Comparison of ENCODE assay signal across 39 cellular contexts in the genomic region with DNA sequence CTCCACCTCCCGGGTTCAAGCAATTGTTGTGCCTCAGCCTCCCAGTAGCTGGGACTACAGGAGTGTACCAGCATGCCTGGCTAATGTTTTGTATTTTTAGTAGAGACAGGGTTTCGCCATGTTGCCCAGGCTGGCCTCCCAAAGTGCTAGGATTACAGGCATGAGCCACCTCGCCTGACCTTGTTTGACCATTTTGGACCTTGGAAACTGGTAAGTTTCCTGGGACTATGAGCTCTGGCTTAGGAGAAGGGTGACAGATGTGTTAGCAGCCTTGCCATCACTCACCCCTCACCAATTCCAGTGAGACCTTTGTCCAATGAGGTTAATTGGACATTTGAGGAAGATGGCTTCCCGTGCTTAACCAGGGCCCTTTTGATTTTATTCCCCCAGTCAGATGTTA. TPM values are rescaled to one million over a fixed set of nuclear protein-coding genes. Genes with fewer than 3 reads are reported as not detected.
"Had no signal": no experiment of that assay in that cellular context is flagged by ENCODE, and none has a peak within 500 bp of the region (broad histone marks: within the 10 kb centered on the region; RNA-seq: fewer than 3 reads in every experiment).

No MANE protein-coding gene starts in this region.

- H3K36me3 Mint-ChIP-seq: activated CD8-positive, alpha-beta memory T cell treated with anti-CD3 and anti-CD28 coated beads, Interleukin-2, amount 10 ng/mL, durations not matched to agents 7 days and 5 days; activated naive CD8-positive, alpha-beta T cell treated with anti-CD3 and anti-CD28 coated beads for 36 hours had no signal

- H3K27me3 Mint-ChIP-seq: activated B cell treated with CpG ODN at 0.5 μM for 24 hours; activated CD4-positive, alpha-beta memory T cell treated with anti-CD3 and anti-CD28 coated beads, Interleukin-2, amount 10 ng/mL, durations not matched to agents 7 days and 5 days; activated CD8-positive, alpha-beta memory T cell treated with anti-CD3 and anti-CD28 coated beads, Interleukin-2, amount 10 ng/mL, durations not matched to agents 7 days and 5 days; activated naive CD8-positive, alpha-beta T cell treated with anti-CD3 and anti-CD28 coated beads for 36 hours; activated T-helper 17 cell treated with anti-CD3 and anti-CD28 coated beads, Interleukin-2, amount 50 U/mL, for 72 hours had no signal

- H3K36me3 ChIP-seq: brain microvascular endothelial cell had no signal

- H3K27ac Mint-ChIP-seq: activated CD4-positive, alpha-beta memory T cell treated with anti-CD3 and anti-CD28 coated beads, Interleukin-2, amount 10 ng/mL, durations not matched to agents 7 days and 5 days; activated CD8-positive, alpha-beta memory T cell treated with anti-CD3 and anti-CD28 coated beads, Interleukin-2, amount 10 ng/mL, durations not matched to agents 7 days and 5 days; activated naive CD8-positive, alpha-beta T cell treated with anti-CD3 and anti-CD28 coated beads for 36 hours; activated T-cell treated with anti-CD3 and anti-CD28 coated beads, Interleukin-2, amount 50 U/mL, for 72 hours; activated T-helper 17 cell treated with anti-CD3 and anti-CD28 coated beads, Interleukin-2, amount 50 U/mL, for 72 hours had no signal

- ATAC-seq: activated CD8-positive, alpha-beta memory T cell treated with anti-CD3 and anti-CD28 coated beads, Interleukin-2, amount 10 ng/mL, durations not matched to agents 7 days and 5 days; activated T-cell treated with anti-CD3 and anti-CD28 coated beads, Interleukin-2, amount 50 U/mL, for 72 hours; activated T-helper 17 cell treated with anti-CD3 and anti-CD28 coated beads, Interleukin-2, amount 50 U/mL, for 72 hours; Right ventricle myocardium inferior had no signal

- H3K4me2 ChIP-seq: PC-9 had no signal

- H3K27ac ChIP-seq: brain microvascular endothelial cell, PC-9, RWPE1, VCaP had no signal

- H3K27me3 ChIP-seq: brain microvascular endothelial cell had no signal

- H2AFZ ChIP-seq: PC-9 had no signal

- H3K4me1 Mint-ChIP-seq: activated CD4-positive, alpha-beta memory T cell treated with anti-CD3 and anti-CD28 coated beads, Interleukin-2, amount 10 ng/mL, durations not matched to agents 7 days and 5 days; activated CD8-positive, alpha-beta memory T cell treated with anti-CD3 and anti-CD28 coated beads, Interleukin-2, amount 10 ng/mL, durations not matched to agents 7 days and 5 days; activated T-helper 17 cell treated with anti-CD3 and anti-CD28 coated beads, Interleukin-2, amount 50 U/mL, for 72 hours had no signal

- FAIRE-seq: RCC 7860 had no signal

- DNase-seq: activated B cell treated with CpG ODN at 0.5 μM for 24 hours; activated CD4-positive, alpha-beta memory T cell treated with anti-CD3 and anti-CD28 coated beads, Interleukin-2, amount 10 ng/mL, durations not matched to agents 7 days and 5 days; activated CD4-positive, alpha-beta T cell treated with anti-CD3 and anti-CD28 coated beads for 1 hour; activated CD4-positive, alpha-beta T cell treated with anti-CD3 and anti-CD28 coated beads for 48 hours; activated CD8-positive, alpha-beta memory T cell treated with anti-CD3 and anti-CD28 coated beads for 24 hours; activated CD8-positive, alpha-beta memory T cell treated with anti-CD3 and anti-CD28 coated beads, Interleukin-2, amount 10 ng/mL, durations not matched to agents 7 days and 5 days; activated CD8-positive, alpha-beta memory T cell treated with anti-CD3 and anti-CD28 coated beads, Interleukin-2, amount 50 U/mL, for 48 hours; activated effector memory CD4-positive, alpha-beta T cell treated with anti-CD3 and anti-CD28 coated beads, Interleukin-2, amount 50 U/mL, for 16 hours; activated naive CD4-positive, alpha-beta T cell; activated naive CD4-positive, alpha-beta T cell treated with anti-CD3 and anti-CD28 coated beads, Interleukin-2, amount 50 U/mL, for 16 hours; activated naive CD8-positive, alpha-beta T cell treated with anti-CD3 and anti-CD28 coated beads for 36 hours; activated T-cell treated with anti-CD3 and anti-CD28 coated beads, Interleukin-2, amount 50 U/mL, for 72 hours; amniotic stem cell; aorta; brain microvascular endothelial cell; Karpas-422; KBM-7; NCI-H1048; NCI-H1105 treated with DMSO at 0.1 percent for 48 hours; NCI-H1436; NCI-H1694; NCI-H1930; NCI-H2081 treated with DMSO at 0.1 percent for 48 hours; NCI-H226; NCI-H446 treated with DMSO at 0.1 percent for 48 hours; NCI-H524; NCI-H69; NK-92 treated with Interleukin-12 subunit alpha and Interleukin-12 subunit beta, amount 100 ng/mL, for 24 hours; PC-9; SW 1271; T-helper 1 cell; T-helper 2 cell; T-helper 9 cell had no signal

- H3K4me3 Mint-ChIP-seq: activated B cell treated with CpG ODN at 0.5 μM for 24 hours; activated CD4-positive, alpha-beta memory T cell treated with anti-CD3 and anti-CD28 coated beads, Interleukin-2, amount 10 ng/mL, durations not matched to agents 7 days and 5 days; activated CD8-positive, alpha-beta memory T cell treated with anti-CD3 and anti-CD28 coated beads, Interleukin-2, amount 10 ng/mL, durations not matched to agents 7 days and 5 days; activated naive CD8-positive, alpha-beta T cell treated with anti-CD3 and anti-CD28 coated beads for 36 hours; activated T-cell treated with anti-CD3 and anti-CD28 coated beads, Interleukin-2, amount 50 U/mL, for 72 hours; activated T-helper 17 cell treated with anti-CD3 and anti-CD28 coated beads, Interleukin-2, amount 50 U/mL, for 72 hours had no signal

- H3K4me3 ChIP-seq: PC-9 had no signal

- H3K9me3 Mint-ChIP-seq: activated B cell treated with CpG ODN at 0.5 μM for 24 hours; activated CD4-positive, alpha-beta memory T cell treated with anti-CD3 and anti-CD28 coated beads, Interleukin-2, amount 10 ng/mL, durations not matched to agents 7 days and 5 days; activated naive CD8-positive, alpha-beta T cell treated with anti-CD3 and anti-CD28 coated beads for 36 hours; activated T-cell treated with anti-CD3 and anti-CD28 coated beads, Interleukin-2, amount 50 U/mL, for 72 hours; activated T-helper 17 cell treated with anti-CD3 and anti-CD28 coated beads, Interleukin-2, amount 50 U/mL, for 72 hours had no signal

RNA-seq across cellular contexts. Expression of gene DNASE1L3, which starts 19.9 kb away (rescaled TPM):
- total RNA-seq: activated CD4-positive, alpha-beta memory T cell treated with anti-CD3 and anti-CD28 coated beads, Interleukin-2, amount 10 ng/mL, durations not matched to agents 7 days and 5 days; activated CD8-positive, alpha-beta memory T cell treated with anti-CD3 and anti-CD28 coated beads, Interleukin-2, amount 10 ng/mL, durations not matched to agents 7 days and 5 days; activated naive CD8-positive, alpha-beta T cell treated with anti-CD3 and anti-CD28 coated beads for 36 hours; activated T-cell treated with anti-CD3 and anti-CD28 coated beads, Interleukin-2, amount 50 U/mL, for 72 hours; activated T-helper 17 cell treated with anti-CD3 and anti-CD28 coated beads, Interleukin-2, amount 50 U/mL, for 72 hours; MCF 10A; PC-9 had no signal
